In genomic region chr7:36796850-36797618, GRCh38 we compare ENCODE assay signal across 19 cellular contexts.
DNase-seq lines count a peak whose midpoint lies in the region; FAIRE-seq and TF ChIP-seq lines count a peak whose summit lies in the region.
"Had no signal": no experiment of that assay in that cellular context is flagged by ENCODE, and none has a peak within 500 bp of the region (broad histone marks: within the 10 kb centered on the region; RNA-seq: fewer than 3 reads in every experiment).

No MANE protein-coding gene starts in this region.

- H3K4me1 ChIP-seq in SJCRH30, result peaks cover 20% of the 10 kb centered on the region
- peaks cover 23% of the 10 kb centered on the region for H3K4me1 ChIP-seq in keratinocyte (ENCODE audit: control insufficient read depth, extremely low read depth, insufficient read depth, low read length)
- H3K4me1 ChIP-seq in trophoblast cell (ENCODE audit: control insufficient read depth in 1 of 2, insufficient read depth in 2 of 2, low read length in 2 of 2), result no peaks in the 10 kb centered on the region
- peaks cover 11% of the 10 kb centered on the region for H3K4me1 ChIP-seq in left ventricle myocardium inferior
- H3K4me1 ChIP-seq: BE2C had no signal

- no peak overlapping the region for H2BK12ac ChIP-seq in trophoblast cell (ENCODE audit: low read length)

- H2BK120ac ChIP-seq in trophoblast cell (ENCODE audit: insufficient read depth, low read length, poor library complexity), result no peak overlapping the region

- no peak overlapping the region for H3K4ac ChIP-seq in trophoblast cell (ENCODE audit: low read depth, low read length)

- intact Hi-C loops in left ventricle myocardium inferior (cut with micrococcal nuclease), result no loop called here

- no peaks in the 10 kb centered on the region for H3K79me1 ChIP-seq in trophoblast cell (ENCODE audit: low read length)

- H4K20me1 ChIP-seq in keratinocyte (ENCODE audit: control insufficient read depth, extremely low read depth, insufficient read depth, low read length), result no peaks in the 10 kb centered on the region

- H3K9me3 ChIP-seq in SJCRH30 (replicated peaks) (no peaks in the 10 kb centered on the region), keratinocyte (ENCODE audit: control insufficient read depth, low read depth, low read length) (no peaks in the 10 kb centered on the region), trophoblast cell (ENCODE audit: insufficient read depth, low read depth, low read length) (peaks cover 3% of the 10 kb centered on the region), left ventricle myocardium inferior (replicated peaks) (no peaks in the 10 kb centered on the region)
- H3K9me3 ChIP-seq: BE2C, MG63, Peyer's patch had no signal

- no peaks in the 10 kb centered on the region for H3K9me1 ChIP-seq in keratinocyte (ENCODE audit: control insufficient read depth, extremely low read depth, insufficient read depth, low read length)

- H2BK5ac ChIP-seq in trophoblast cell (ENCODE audit: low read depth, low read length, poor library complexity), result no peak overlapping the region

- H3K23ac ChIP-seq in trophoblast cell (ENCODE audit: low read length), result no peak overlapping the region

- H4K91ac ChIP-seq in trophoblast cell (ENCODE audit: low read depth, low read length), result no peak overlapping the region

- no peak overlapping the region for H3K18ac ChIP-seq in trophoblast cell (ENCODE audit: low read length)

- peaks cover 4% of the 10 kb centered on the region for H3K9me3 Mint-ChIP-seq in nephron progenitor cell

- H3K4me3 Mint-ChIP-seq in nephron progenitor cell, result no peak overlapping the region
- H3K4me3 Mint-ChIP-seq: CD4-positive, alpha-beta memory T cell had no signal

- peak; percentile 68 for DNase-seq in NCI-H2171 treated with DMSO at 0.1 percent for 48 hours (lab: John Stamatoyannopoulos, UW)
- DNase-seq in SJCRH30, result peak; percentile 33 to 67
- DNase-seq in keratinocyte (ENCODE audit: low read depth, low spot score), result no peak
- no peak for DNase-seq in trophoblast cell
- DNase-seq in nephron progenitor cell, result no peak
- no peak for DNase-seq in left ventricle myocardium inferior
- DNase-seq in activated CD8-positive, alpha-beta memory T cell treated with anti-CD3 and anti-CD28 coated beads for 24 hours, result no peak
- DNase-seq: BE2C; CD4-positive, alpha-beta memory T cell; GF-D8; H7; MG63; NCI-H1417 treated with DMSO at 0.1 percent for 48 hours; NCI-H2029 treated with DMSO at 0.1 percent for 48 hours; NCI-H2227 treated with DMSO at 0.1 percent for 48 hours; SHP77 had no signal

- no peak overlapping the region for H3K27ac Mint-ChIP-seq in nephron progenitor cell

- H3K4me2 ChIP-seq in keratinocyte (ENCODE audit: control insufficient read depth, extremely low read depth, insufficient read depth, low read depth, low read length), result no peak overlapping the region
- H3K4me2 ChIP-seq in trophoblast cell (ENCODE audit: low read length), result no peak overlapping the region
- H3K4me2 ChIP-seq: KMS-11 had no signal

- dilution Hi-C loops in keratinocyte (cut with MboI; ENCODE audit: extremely low pct_ligation_motif_present, low sequenced_read_pairs), result no loop called here

- no peak overlapping the region for H4K8ac ChIP-seq in trophoblast cell (ENCODE audit: low read depth, low read length)

- H3K36me3 ChIP-seq in SJCRH30 (no peaks in the 10 kb centered on the region), keratinocyte (ENCODE audit: control insufficient read depth in 2 of 2, extremely low read depth in 1 of 2, insufficient read depth in 2 of 2, low read length in 2 of 2) (no peaks in the 10 kb centered on the region), trophoblast cell (ENCODE audit: control insufficient read depth in 1 of 2, insufficient read depth in 2 of 2, low read length in 2 of 2) (no peaks in the 10 kb centered on the region), left ventricle myocardium inferior (no peaks in the 10 kb centered on the region)
- H3K36me3 ChIP-seq: BE2C, MG63, Peyer's patch had no signal

- no peak overlapping the region for H3K27ac ChIP-seq in SJCRH30
- H3K27ac ChIP-seq in keratinocyte (ENCODE audit: control insufficient read depth, insufficient read depth, low read length), result no peak overlapping the region
- H3K27ac ChIP-seq in trophoblast cell (ENCODE audit: low read depth, low read length), result no peak overlapping the region
- no peak overlapping the region for H3K27ac ChIP-seq in left ventricle myocardium inferior (replicated peaks)
- H3K27ac ChIP-seq: KMS-11 had no signal

- H3K27me3 ChIP-seq in SJCRH30, result no peaks in the 10 kb centered on the region
- no peaks in the 10 kb centered on the region for H3K27me3 ChIP-seq in keratinocyte (ENCODE audit: control insufficient read depth, extremely low read depth, insufficient read depth, low read length)
- no peaks in the 10 kb centered on the region for H3K27me3 ChIP-seq in trophoblast cell (ENCODE audit: insufficient read depth, low read length)
- H3K27me3 ChIP-seq in left ventricle myocardium inferior (ENCODE audit: low read depth), result no peaks in the 10 kb centered on the region
- H3K27me3 ChIP-seq: BE2C, MG63, Peyer's patch had no signal

- peaks cover 3% of the 10 kb centered on the region for H3K4me1 Mint-ChIP-seq in nephron progenitor cell

- WGBS in trophoblast cell (ENCODE audit: extremely low coverage, insufficient coverage, insufficient read length), result no CpG with 5 or more reads among the region's 5 CpGs

- H3K9ac ChIP-seq in keratinocyte (ENCODE audit: control insufficient read depth, extremely low read depth, insufficient read depth, low read length) (no peak overlapping the region), trophoblast cell (ENCODE audit: low read length) (peak overlapping the region; percentile 12)
- H3K9ac ChIP-seq: KMS-11 had no signal

- H3K79me2 ChIP-seq in keratinocyte (ENCODE audit: control insufficient read depth, insufficient read depth, low read length) (no peaks in the 10 kb centered on the region), trophoblast cell (ENCODE audit: control insufficient read depth, insufficient read depth, low read length, poor library complexity) (no peaks in the 10 kb centered on the region)

- no peak overlapping the region for H3K14ac ChIP-seq in trophoblast cell (ENCODE audit: low read length)

- TF ChIP-seq CTCF in keratinocyte (optimal IDR thresholded peaks at IDR 0.05 in 1 of 3, IDR thresholded peaks at IDR 0.05 in 1 of 3, conservative IDR thresholded peaks at IDR 0.05 in 1 of 3; ENCODE audit: extremely low read depth in 1 of 3, insufficient read depth in 2 of 3, low read length in 3 of 3), result no peak
- TF ChIP-seq CTCF in nephron progenitor cell (IDR thresholded peaks at IDR 0.05), result no peak
- TF ChIP-seq CTCF in left ventricle myocardium inferior (IDR thresholded peaks at IDR 0.05; ENCODE audit: borderline replicate concordance), result no peak

- no peak overlapping the region for H4K12ac ChIP-seq in trophoblast cell (ENCODE audit: low read depth, low read length)

- H3K4me3 ChIP-seq in SJCRH30 (no peak overlapping the region), keratinocyte (ENCODE audit: control insufficient read depth in 2 of 3, extremely low read depth in 1 of 3, insufficient read depth in 2 of 3, low read depth in 1 of 3, low read length in 3 of 3) (no peak overlapping the region), trophoblast cell (ENCODE audit: low read depth, low read length) (no peak overlapping the region), left ventricle myocardium inferior (no peak overlapping the region)
- H3K4me3 ChIP-seq: MG63, Peyer's patch had no signal

- no peak for FAIRE-seq in keratinocyte (lab: Jason Lieb, UNC)
- FAIRE-seq: D721Med had no signal

- H3K36me3 Mint-ChIP-seq in nephron progenitor cell (ENCODE audit: low read depth), result no peaks in the 10 kb centered on the region
- H3K36me3 Mint-ChIP-seq: CD4-positive, alpha-beta memory T cell had no signal

- H2AFZ ChIP-seq in keratinocyte (ENCODE audit: control insufficient read depth, low read length) (peak overlapping the region; percentile 52), trophoblast cell (ENCODE audit: insufficient read depth, low read length, poor library complexity) (no peak overlapping the region)

- peaks cover 3% of the 10 kb centered on the region for H3K27me3 Mint-ChIP-seq in nephron progenitor cell (ENCODE audit: low read depth, poor library complexity)
- H3K27me3 Mint-ChIP-seq: CD4-positive, alpha-beta memory T cell had no signal

- H2AK5ac ChIP-seq in trophoblast cell (ENCODE audit: low read length), result no peak overlapping the region

Comparison
In these comparisons a context has a peak if more than half of its experiments do, and no peak if none do; other contexts are left out.
1. DNase-seq: peak in NCI-H2171 treated with DMSO at 0.1 percent for 48 hours (single experiment) and SJCRH30 (2 of 2); none in keratinocyte (single experiment), trophoblast cell (0 of 2), nephron progenitor cell (single experiment), left ventricle myocardium inferior (single experiment) and activated CD8-positive, alpha-beta memory T cell treated with anti-CD3 and anti-CD28 coated beads for 24 hours (single experiment).